ENCODE assay signal across 21 cellular contexts in the genomic region with DNA sequence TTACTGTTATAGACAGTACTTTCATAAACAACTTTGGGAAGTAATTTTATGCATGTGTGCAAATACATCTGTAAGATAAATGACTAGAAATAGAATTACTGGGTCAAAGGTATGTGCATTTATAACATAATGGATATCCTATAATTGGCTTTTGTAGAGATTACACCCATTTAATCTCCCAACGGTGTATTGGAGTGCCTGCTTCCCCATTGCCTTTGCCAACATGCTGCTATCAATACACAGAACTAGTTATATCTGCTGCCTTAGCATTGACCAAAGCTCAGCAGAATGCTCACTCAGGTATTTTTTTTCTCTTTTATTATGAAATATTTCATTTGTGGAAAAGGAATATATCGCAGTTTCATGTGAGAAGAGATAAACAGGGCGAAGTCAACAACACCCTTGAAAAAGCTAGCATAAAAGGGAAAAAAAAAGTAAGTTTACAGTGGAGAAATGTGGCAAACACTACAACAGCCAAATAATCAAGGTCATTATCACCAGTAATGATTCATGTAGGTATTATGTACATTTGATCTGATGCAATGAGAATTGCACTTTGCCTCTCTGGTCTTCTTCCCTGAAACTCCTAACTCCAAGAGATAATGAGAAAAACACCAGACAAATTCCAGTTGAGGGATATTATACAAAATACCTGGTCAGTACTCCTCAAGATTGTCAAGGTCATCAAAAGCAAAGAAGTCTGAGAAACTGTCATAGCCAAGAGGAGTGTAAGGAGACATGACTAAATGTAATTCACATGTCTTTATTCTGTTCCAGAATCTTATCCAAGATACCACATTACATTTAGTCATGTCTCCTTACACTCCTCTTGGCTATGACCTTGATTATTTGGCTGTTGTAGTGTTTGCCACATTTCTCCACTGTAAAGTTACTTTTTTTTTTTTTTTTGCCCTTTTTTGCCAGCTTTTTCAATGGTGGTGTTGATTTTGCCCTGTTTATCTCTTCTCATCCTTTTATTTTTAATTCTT. TPM values are rescaled to one million over a fixed set of nuclear protein-coding genes. Genes with fewer than 3 reads are reported as not detected.
DNase-seq lines count a peak whose midpoint lies in the region; FAIRE-seq and TF ChIP-seq lines count a peak whose summit lies in the region.
"Had no signal": no experiment of that assay in that cellular context is flagged by ENCODE, and none has a peak within 500 bp of the region (broad histone marks: within the 10 kb centered on the region; RNA-seq: fewer than 3 reads in every experiment).

No MANE protein-coding gene starts in this region.

- H4K20me1 ChIP-seq in osteoblast (ENCODE audit: insufficient read depth, low read length) = peaks cover 20% of the 10 kb centered on the region

- peak overlapping the region in 1 of 2 donors; percentile 56 for H3K27ac ChIP-seq in liver (ENCODE audit: low read depth in 1 of 2, low read length in 2 of 2)
- H3K27ac ChIP-seq in osteoblast (ENCODE audit: low read depth, low read length) = no peak overlapping the region
- H3K27ac ChIP-seq: brain microvascular endothelial cell, foreskin keratinocyte, lower lobe of right lung, SK-N-MC, stomach had no signal

- TF ChIP-seq RAD21 in liver (IDR thresholded peaks at IDR 0.05) = no peak

- H3K36me3 ChIP-seq in liver (ENCODE audit: control insufficient read depth in 4 of 4, insufficient read depth in 3 of 4, low read depth in 1 of 4, low read length in 3 of 4) = no peaks in the 10 kb centered on the region
- no peaks in the 10 kb centered on the region for H3K36me3 ChIP-seq in osteoblast (ENCODE audit: insufficient read depth, low read length)
- H3K36me3 ChIP-seq: brain microvascular endothelial cell, lower lobe of right lung, stomach had no signal

- no peak overlapping the region for H3K9ac ChIP-seq in liver (ENCODE audit: low read depth in 1 of 2, low read length in 2 of 2)

- WGBS in liver = 57% methylated on average over 3 of the region's 3 CpGs

- H3K9me3 ChIP-seq in liver (ENCODE audit: control insufficient read depth in 4 of 4, low read length in 3 of 4) = no peaks in the 10 kb centered on the region
- no peaks in the 10 kb centered on the region for H3K9me3 ChIP-seq in osteoblast (ENCODE audit: low read depth, low read length)
- H3K9me3 ChIP-seq: lower lobe of right lung, stomach had no signal

- TF ChIP-seq CTCF in D721Med (IDR thresholded peaks at IDR 0.05; ENCODE audit: insufficient read depth, missing control alignments) (no peak), liver (IDR thresholded peaks at IDR 0.05; ENCODE audit: low read depth, low read length, missing input control) (no peak), osteoblast (IDR thresholded peaks at IDR 0.05; ENCODE audit: extremely low read depth, low read depth, low read length) (no peak)

- FAIRE-seq in D721Med (lab: Jason Lieb, UNC) (peak; percentile 95), colon (lab: Jason Lieb, UNC) (peak; percentile 73)

- no peak overlapping the region for H3K4me3 ChIP-seq in liver (ENCODE audit: low read depth in 1 of 3, low read length in 3 of 3)
- no peak overlapping the region for H3K4me3 ChIP-seq in osteoblast (ENCODE audit: insufficient read depth, low read length)
- H3K4me3 ChIP-seq: lower lobe of right lung, SK-N-MC, stomach had no signal

- peaks cover 64% of the 10 kb centered on the region for H3K79me2 ChIP-seq in osteoblast (ENCODE audit: insufficient read depth, low read length)

- peaks cover 2 to 11% (median 5%) of the 10 kb centered on the region in 4 donors for H3K4me1 ChIP-seq in liver (ENCODE audit: control insufficient read depth in 4 of 4, insufficient read depth in 4 of 4, low read length in 3 of 4)
- H3K4me1 ChIP-seq in osteoblast (ENCODE audit: insufficient read depth, low read length) = no peaks in the 10 kb centered on the region

- no peak overlapping the region for H2AFZ ChIP-seq in osteoblast (ENCODE audit: low read length)

- H3K27me3 ChIP-seq in liver (ENCODE audit: control insufficient read depth in 4 of 4, insufficient read depth in 4 of 4, low read length in 3 of 4) (no peaks in the 10 kb centered on the region), osteoblast (ENCODE audit: insufficient read depth, low read length) (no peaks in the 10 kb centered on the region)
- H3K27me3 ChIP-seq: brain microvascular endothelial cell, foreskin keratinocyte, stomach had no signal

- no peak overlapping the region for H3K4me2 ChIP-seq in osteoblast (ENCODE audit: insufficient read depth, low read length)

- DNase-seq in D721Med (ENCODE audit: insufficient read length, low spot score) (no peak), NCI-H460 (ENCODE audit: extremely low read depth, low read depth) (peak; percentile 7), osteoblast (ENCODE audit: insufficient read length, low spot score, missing footprints) (no peak), ureter (ENCODE audit: low spot score) (no peak), NCI-H345 treated with DMSO at 0.1 percent for 48 hours (lab: John Stamatoyannopoulos, UW; ENCODE audit: unreplicated experiment) (no peak), globus pallidus (ENCODE audit: low spot score) (no peak)
- DNase-seq: activated CD4-positive, alpha-beta T cell treated with anti-CD3 and anti-CD28 coated beads for 4 hours; activated CD8-positive, alpha-beta memory T cell treated with anti-CD3 and anti-CD28 coated beads, Interleukin-2, amount 50 U/mL, for 48 hours; activated naive CD4-positive, alpha-beta T cell treated with anti-CD3 and anti-CD28 coated beads, Interleukin-2, amount 10 ng/mL, durations not matched to agents 7 days and 5 days; brain microvascular endothelial cell; COR-L47; effector CD4-positive, alpha-beta T cell; H7; lower lobe of right lung; natural killer cell; NCI-H446 treated with DMSO at 0.1 percent for 48 hours; stomach had no signal

TF ChIP-seq in liver, 16 proteins besides CTCF, POLR2A, EP300 and RAD21 (continues in another document):
- no peak for TF ChIP-seq GABPA (IDR thresholded peaks at IDR 0.05 in 1 of 2, conservative IDR thresholded peaks at IDR 0.05 in 1 of 2)
- no peak for TF ChIP-seq NR2F2 (IDR thresholded peaks at IDR 0.05)
- no peak for TF ChIP-seq MAX (IDR thresholded peaks at IDR 0.05)
- TF ChIP-seq YY1 (IDR thresholded peaks at IDR 0.05) = no peak
- no peak for TF ChIP-seq FOXA2 (IDR thresholded peaks at IDR 0.05)
- peak in 1 of 2 donors; percentile 38 for TF ChIP-seq RXRA (IDR thresholded peaks at IDR 0.05)
- TF ChIP-seq HNF4G (IDR thresholded peaks at IDR 0.05) = no peak
- TF ChIP-seq FOXA1 (IDR thresholded peaks at IDR 0.05) = no peak
- TF ChIP-seq, protein P1, sequence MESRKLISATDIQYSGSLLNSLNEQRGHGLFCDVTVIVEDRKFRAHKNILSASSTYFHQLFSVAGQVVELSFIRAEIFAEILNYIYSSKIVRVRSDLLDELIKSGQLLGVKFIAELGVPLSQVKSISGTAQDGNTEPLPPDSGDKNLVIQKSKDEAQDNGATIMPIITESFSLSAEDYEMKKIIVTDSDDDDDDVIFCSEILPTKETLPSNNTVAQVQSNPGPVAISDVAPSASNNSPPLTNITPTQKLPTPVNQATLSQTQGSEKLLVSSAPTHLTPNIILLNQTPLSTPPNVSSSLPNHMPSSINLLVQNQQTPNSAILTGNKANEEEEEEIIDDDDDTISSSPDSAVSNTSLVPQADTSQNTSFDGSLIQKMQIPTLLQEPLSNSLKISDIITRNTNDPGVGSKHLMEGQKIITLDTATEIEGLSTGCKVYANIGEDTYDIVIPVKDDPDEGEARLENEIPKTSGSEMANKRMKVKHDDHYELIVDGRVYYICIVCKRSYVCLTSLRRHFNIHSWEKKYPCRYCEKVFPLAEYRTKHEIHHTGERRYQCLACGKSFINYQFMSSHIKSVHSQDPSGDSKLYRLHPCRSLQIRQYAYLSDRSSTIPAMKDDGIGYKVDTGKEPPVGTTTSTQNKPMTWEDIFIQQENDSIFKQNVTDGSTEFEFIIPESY (IDR thresholded peaks at IDR 0.05) = no peak
- no peak for TF ChIP-seq REST (IDR thresholded peaks at IDR 0.05)
- TF ChIP-seq JUND (IDR thresholded peaks at IDR 0.05) = peak in 1 of 2 donors; percentile 32
- no peak for TF ChIP-seq SP1 (IDR thresholded peaks at IDR 0.05)
- TF ChIP-seq TAF1 (conservative IDR thresholded peaks at IDR 0.05) = no peak
- no peak for TF ChIP-seq EGR1 (IDR thresholded peaks at IDR 0.05; ENCODE audit: low read depth in 2 of 2)

RNA-seq across cellular contexts. Expression of gene MARCHF5, which starts 36.8 kb away (rescaled TPM):
- 8.5 and 9.7 TPM in 2 replicates for total RNA-seq in NCI-H460 (2014; rRNA removed; shearing (Covaris generic))
- polyA plus RNA-seq in NCI-H460 (2014; cell fraction: nucleus; rRNA removed) = 12.5 and 15.2 TPM in 2 replicates
- total RNA-seq in liver (10 to 100 TPM in 1 of 2 donors, 1 to 10 TPM in 1; 9.7 to 18.4 TPM), osteoblast (14.1 and 19.2 TPM in 2 replicates), ureter (34.2 TPM)
- 10 to 100 TPM; 15.0 to 18.1 TPM for polyA plus RNA-seq in liver

RNA-seq across cellular contexts. Expression of gene CPEB3, which starts 36.9 kb away (rescaled TPM):
- total RNA-seq in NCI-H460 (2014; rRNA removed; shearing (Covaris generic)) = 3.4 and 3.5 TPM in 2 replicates
- polyA plus RNA-seq in NCI-H460 (2014; cell fraction: nucleus; rRNA removed) = 1.0 and 1.1 TPM in 2 replicates
- total RNA-seq in liver = 1 to 10 TPM; 2.1 to 8.4 TPM
- 1 to 10 TPM; 4.8 to 5.4 TPM for polyA plus RNA-seq in liver
- 1.1 and 1.2 TPM in 2 replicates for total RNA-seq in osteoblast
- 6.0 TPM for total RNA-seq in ureter
